15 cellular contexts compared by ENCODE assay signal in the genomic region with DNA sequence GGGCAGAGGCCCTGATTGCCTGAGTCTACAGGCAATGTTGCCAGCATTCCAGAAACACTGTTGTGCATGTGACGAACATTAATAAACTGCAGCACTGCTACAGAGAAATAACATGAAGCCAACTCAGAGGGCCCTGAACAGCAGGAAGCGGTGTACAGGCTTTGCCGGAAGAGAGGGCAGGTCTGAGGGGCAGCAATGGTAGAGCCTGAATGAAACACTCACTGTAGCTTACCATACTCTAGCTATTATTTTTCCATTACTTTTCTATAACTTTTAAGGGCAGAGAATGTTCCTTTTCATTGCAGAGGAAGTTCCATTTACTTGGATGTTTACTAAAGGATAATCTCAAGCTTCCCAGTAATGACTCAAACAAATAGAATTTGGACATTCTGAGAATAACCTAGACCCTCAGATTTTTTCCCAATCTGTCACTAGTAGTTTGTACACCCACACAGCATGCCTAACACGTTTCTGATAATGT.
A peak's percentile ranks its signal among the peaks of the same experiment; 100 is the strongest.
DNase-seq lines count a peak whose midpoint lies in the region; ATAC-seq and TF ChIP-seq lines count a peak whose summit lies in the region.
"Had no signal": no experiment of that assay in that cellular context is flagged by ENCODE, and none has a peak within 500 bp of the region (broad histone marks: within the 10 kb centered on the region; RNA-seq: fewer than 3 reads in every experiment).

No MANE protein-coding gene starts in this region.

- H3K9ac ChIP-seq in PC-3 (ENCODE audit: low read length): no peak overlapping the region
- H3K9ac ChIP-seq: BLaER1 treated with 17β-estradiol and CSF1 and Interleukin-3, amounts not matched to agents 10 nM and 100 nM had no signal

- TF ChIP-seq CTCF in AG10803 (conservative IDR thresholded peaks at IDR 0.05; ENCODE audit: low read length) (no peak), PC-3 (conservative IDR thresholded peaks at IDR 0.05; ENCODE audit: low read depth, low read length) (no peak), epithelial cell of esophagus (IDR thresholded peaks at IDR 0.05; ENCODE audit: insufficient read depth, low read depth, low read length, missing control alignments) (no peak), breast epithelium (IDR thresholded peaks at IDR 0.05) (no peak)

- H3K9me3 Mint-ChIP-seq in T-helper 2 cell treated with Interferon-gamma antibody and Interleukin-4, amounts not matched to agents 5 μg/mL and 100 μg/mL, for 36 hours: no peaks in the 10 kb centered on the region

- H3K4me1 ChIP-seq in PC-3 (ENCODE audit: insufficient read depth, low read length): peaks cover 25% of the 10 kb centered on the region
- no peaks in the 10 kb centered on the region for H3K4me1 ChIP-seq in breast epithelium

- intact Hi-C loops in PC-3 (cut with micrococcal nuclease): no loop called here
- intact Hi-C loops in breast epithelium (cut with DNase I; ENCODE audit: low total_unique reads): no loop called here

- H3K27ac Mint-ChIP-seq in T-helper 2 cell treated with Interferon-gamma antibody and Interleukin-4, amounts not matched to agents 5 μg/mL and 100 μg/mL, for 36 hours: no peak overlapping the region

- no TSS peak for BruUV-seq in PC-3 (replicated peaks; lab: Mats Ljungman, UMichigan)

- H3F3A ChIP-seq in PC-3 (ENCODE audit: low read length, unreplicated experiment): no peaks in the 10 kb centered on the region

- peak overlapping the region; percentile 25 for H2AFZ ChIP-seq in PC-3 (ENCODE audit: low read length)

- H3K4me3 ChIP-seq in AG10803 (ENCODE audit: low read length): no peak overlapping the region
- no peak overlapping the region for H3K4me3 ChIP-seq in PC-3 (ENCODE audit: low read length)
- H3K4me3 ChIP-seq in epithelial cell of esophagus (ENCODE audit: low read length): no peak overlapping the region
- H3K4me3 ChIP-seq in breast epithelium: no peak overlapping the region
- H3K4me3 ChIP-seq: BLaER1 treated with 17β-estradiol and CSF1 and Interleukin-3, amounts not matched to agents 10 nM and 100 nM had no signal

- H3K4me2 ChIP-seq in PC-3 (ENCODE audit: low read length): peak overlapping the region; percentile 44
- H3K4me2 ChIP-seq: BLaER1 treated with 17β-estradiol and CSF1 and Interleukin-3, amounts not matched to agents 10 nM and 100 nM had no signal

- no peaks in the 10 kb centered on the region for H3K36me3 Mint-ChIP-seq in T-helper 2 cell treated with Interferon-gamma antibody and Interleukin-4, amounts not matched to agents 5 μg/mL and 100 μg/mL, for 36 hours (ENCODE audit: low read depth)

- no peak overlapping the region for H3K4me3 Mint-ChIP-seq in T-helper 2 cell treated with Interferon-gamma antibody and Interleukin-4, amounts not matched to agents 5 μg/mL and 100 μg/mL, for 36 hours

- POLR2A ChIA-PET in PC-3 (lab: Charles Lee; ENCODE audit: unreplicated experiment): no interaction called here

- H3K27me3 ChIP-seq in PC-3 (ENCODE audit: low read length): no peaks in the 10 kb centered on the region
- no peaks in the 10 kb centered on the region for H3K27me3 ChIP-seq in breast epithelium
- H3K27me3 ChIP-seq: BLaER1 treated with 17β-estradiol and CSF1 and Interleukin-3, amounts not matched to agents 10 nM and 100 nM had no signal

- ATAC-seq in PC-3: peak; percentile 82
- ATAC-seq in HG03159 (IDR thresholded peaks at IDR 0.05; ENCODE audit: unreplicated experiment): no peak

- H3K27ac ChIP-seq in PC-3 (ENCODE audit: low read length) (peak overlapping the region; percentile 55), breast epithelium (peak overlapping the region in 1 of 2 donors; percentile 32)
- H3K27ac ChIP-seq: BLaER1 treated with 17β-estradiol and CSF1 and Interleukin-3, amounts not matched to agents 10 nM and 100 nM had no signal

- H3K4me1 Mint-ChIP-seq in T-helper 2 cell treated with Interferon-gamma antibody and Interleukin-4, amounts not matched to agents 5 μg/mL and 100 μg/mL, for 36 hours (ENCODE audit: low read depth): no peaks in the 10 kb centered on the region

- no peak for TF ChIP-seq POLR2A in breast epithelium (IDR thresholded peaks at IDR 0.05)

- DNase-seq in AG10803 (ENCODE audit: low read depth) (peak; percentile 82), PC-3 (peak; percentile 82), epithelial cell of esophagus (ENCODE audit: low read depth) (peak; percentile 39), non-pigmented ciliary epithelial cell (ENCODE audit: low read depth) (peak; percentile 67), breast epithelium (ENCODE audit: low spot score in 2 of 2) (no peak), DMS79 treated with DMSO at 0.1 percent for 48 hours (lab: John Stamatoyannopoulos, UW) (no peak)
- no peak for DNase-seq in T-helper 2 cell treated with Interferon-gamma antibody and Interleukin-4, amounts not matched to agents 5 μg/mL and 100 μg/mL, for 36 hours (ENCODE audit: low spot score)
- DNase-seq: activated effector memory CD4-positive, alpha-beta T cell treated with anti-CD3 and anti-CD28 coated beads, Interleukin-2, amount 50 U/mL, for 16 hours; central memory CD4-positive, alpha-beta T cell; GF-D8; NCI-H1092; NCI-H446; T-helper 2 cell had no signal

- H3K9me3 ChIP-seq in PC-3 (ENCODE audit: low read length): no peaks in the 10 kb centered on the region
- peaks cover 0 to 2% of the 10 kb centered on the region in 2 donors for H3K9me3 ChIP-seq in breast epithelium
- H3K9me3 ChIP-seq: BLaER1 treated with 17β-estradiol and CSF1 and Interleukin-3, amounts not matched to agents 10 nM and 100 nM had no signal

- H3K9me2 ChIP-seq in PC-3 (replicated peaks; ENCODE audit: low read length): no peaks in the 10 kb centered on the region

- H4K20me1 ChIP-seq in PC-3 (ENCODE audit: low read length): no peaks in the 10 kb centered on the region
- H4K20me1 ChIP-seq: BLaER1 treated with 17β-estradiol and CSF1 and Interleukin-3, amounts not matched to agents 10 nM and 100 nM had no signal

- CTCF ChIA-PET in PC-3 (lab: Charles Lee): no interaction called here

- no peaks in the 10 kb centered on the region for H3K36me3 ChIP-seq in PC-3 (ENCODE audit: low read depth, low read length)
- H3K36me3 ChIP-seq in breast epithelium: no peaks in the 10 kb centered on the region
- H3K36me3 ChIP-seq: BLaER1 treated with 17β-estradiol and CSF1 and Interleukin-3, amounts not matched to agents 10 nM and 100 nM had no signal

- H3K79me2 ChIP-seq in PC-3 (ENCODE audit: low read length): no peaks in the 10 kb centered on the region

- peaks cover 15% of the 10 kb centered on the region for H3K27me3 Mint-ChIP-seq in T-helper 2 cell treated with Interferon-gamma antibody and Interleukin-4, amounts not matched to agents 5 μg/mL and 100 μg/mL, for 36 hours (ENCODE audit: low read depth)

Comparison
In these comparisons a context has a peak if more than half of its experiments do, and no peak if none do; other contexts are left out.
1. DNase-seq: peak in AG10803 (single experiment), PC-3 (single experiment), epithelial cell of esophagus (single experiment) and non-pigmented ciliary epithelial cell (single experiment); none in T-helper 2 cell treated with Interferon-gamma antibody and Interleukin-4, amounts not matched to agents 5 μg/mL and 100 μg/mL, for 36 hours (single experiment), breast epithelium (0 of 2) and DMS79 treated with DMSO at 0.1 percent for 48 hours (single experiment).